Comparison of ENCODE assay signal across 25 cellular contexts in the genomic region with DNA sequence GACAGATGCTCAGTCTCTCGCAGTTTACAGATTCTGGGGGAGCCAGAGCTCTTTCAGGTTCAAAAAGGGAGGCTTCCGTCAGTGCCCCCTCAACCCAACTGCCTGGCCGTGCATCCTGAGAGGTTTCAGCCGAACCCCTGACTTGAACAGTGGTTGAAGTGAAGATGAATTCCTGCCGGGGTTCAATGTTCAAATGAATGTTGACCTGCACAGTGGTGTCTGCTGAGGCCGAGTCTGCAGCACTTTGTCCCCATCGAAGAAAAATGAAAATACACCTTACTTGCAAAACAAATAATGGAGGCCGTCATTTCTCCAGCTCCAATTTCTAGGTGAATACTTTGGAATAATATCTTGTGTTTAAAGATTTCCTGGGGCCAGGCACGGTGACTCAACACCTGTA. TPM values are rescaled to one million over a fixed set of nuclear protein-coding genes. Genes with fewer than 3 reads are reported as not detected.
"Had no signal": no experiment of that assay in that cellular context is flagged by ENCODE, and none has a peak within 500 bp of the region (broad histone marks: within the 10 kb centered on the region; RNA-seq: fewer than 3 reads in every experiment).

No MANE protein-coding gene starts in this region.

- H3K4me3 ChIP-seq: colonic mucosa, esophagus squamous epithelium, gastroesophageal sphincter, heart left ventricle, left lung, lower lobe of right lung had no signal

- H3K27ac ChIP-seq: colonic mucosa, epithelial cell of prostate, esophagus squamous epithelium, gastroesophageal sphincter, heart left ventricle, left lung, lower lobe of right lung had no signal

- H3K4me3 Mint-ChIP-seq: dendritic cell treated with granulocyte-macrophage colony-stimulating factor and Interleukin-4, amounts not matched to agents 40 ng/mL and 50 ng/mL, for 4 days; effector memory CD8-positive, alpha-beta T cell; endodermal cell had no signal

- DNase-seq: colonic mucosa; cortex of kidney; effector CD8-positive, alpha-beta T cell; effector memory CD8-positive, alpha-beta T cell; endodermal cell; erythroblast; esophagus squamous epithelium; foreskin fibroblast; heart left ventricle; hippocampal formation; left cardiac atrium; left lung; left ventricle myocardium superior; lower lobe of right lung; mesenchymal stem cell; midbrain had no signal

- H3K9me3 ChIP-seq: colonic mucosa, esophagus squamous epithelium, gastroesophageal sphincter, heart left ventricle, left lung, lower lobe of right lung had no signal

- H3K36me3 ChIP-seq: colonic mucosa, esophagus squamous epithelium, gastroesophageal sphincter, heart left ventricle, left lung, lower lobe of right lung had no signal

- H3K27me3 ChIP-seq: colonic mucosa, esophagus squamous epithelium, gastroesophageal sphincter, heart left ventricle, left lung had no signal

- FAIRE-seq: endometrium, frontal cortex, islet of Langerhans, keratinocyte had no signal

- ATAC-seq: effector memory CD8-positive, alpha-beta T cell; esophagus mucosa; gastroesophageal sphincter; heart left ventricle; left cardiac atrium; left lung; left ventricle myocardium superior; lower lobe of right lung had no signal

- H3K27me3 Mint-ChIP-seq: dendritic cell treated with granulocyte-macrophage colony-stimulating factor and Interleukin-4, amounts not matched to agents 40 ng/mL and 50 ng/mL, for 4 days had no signal

- H3K27ac Mint-ChIP-seq: dendritic cell treated with granulocyte-macrophage colony-stimulating factor and Interleukin-4, amounts not matched to agents 40 ng/mL and 50 ng/mL, for 4 days; effector memory CD8-positive, alpha-beta T cell had no signal

- H3K4me1 ChIP-seq: colonic mucosa, esophagus squamous epithelium, gastroesophageal sphincter, heart left ventricle, left lung, lower lobe of right lung had no signal

- H3K9me3 Mint-ChIP-seq: dendritic cell treated with granulocyte-macrophage colony-stimulating factor and Interleukin-4, amounts not matched to agents 40 ng/mL and 50 ng/mL, for 4 days; effector memory CD8-positive, alpha-beta T cell; endodermal cell had no signal

RNA-seq across cellular contexts. Expression of a gene that starts 33.7 kb away (rescaled TPM):
- total RNA-seq: mononuclear cell had no signal
